8 cellular contexts compared by ENCODE assay signal in genomic region chr4:169268951-169269781, GRCh38. TPM values are rescaled to one million over a fixed set of nuclear protein-coding genes. Genes with fewer than 3 reads are reported as not detected.
DNase-seq lines count a peak whose midpoint lies in the region; ATAC-seq, FAIRE-seq and TF ChIP-seq lines count a peak whose summit lies in the region.

No MANE protein-coding gene starts in this region.

- H3K27me3 ChIP-seq in GM12878 (replicated peaks in 1 of 2; ENCODE audit: control insufficient read depth in 2 of 2, insufficient read depth in 2 of 2, low read length in 1 of 2) (no peaks in the 10 kb centered on the region), lung (ENCODE audit: control insufficient read depth, insufficient read depth) (no peaks in the 10 kb centered on the region)

- peak overlapping the region; percentile 85 for H3K4me2 ChIP-seq in GM12878 (ENCODE audit: control insufficient read depth, insufficient read depth)

- no peak overlapping the region for H2AFZ ChIP-seq in GM12878 (ENCODE audit: control insufficient read depth, low read depth, low read length)

- SMC1A ChIA-PET in GM12878 (lab: Charles Lee; ENCODE audit: uncharacterized antibody, unreplicated experiment): interaction anchor here (0.8 to 6.6 kb wide), 35 partner anchors 8 to 453 kb away, joined by 3 to 102 read pairs (median 4); partner anchors contain the start of gene CBR4

- H3K4me3 ChIP-seq in GM12878: peak overlapping the region; percentile 80
- peak overlapping the region; percentile 5 for H3K4me3 ChIP-seq in lung
- peak overlapping the region; percentile 73 for H3K4me3 ChIP-seq in urinary bladder (ENCODE audit: low read depth, low read length)

- no peaks in the 10 kb centered on the region; the same call in 2 of the 3 replicates for H3K9me3 ChIP-seq in GM12878 (replicated peaks; ENCODE audit: control insufficient read depth, insufficient read depth, low read length)
- no peaks in the 10 kb centered on the region for H3K9me3 ChIP-seq in lung (ENCODE audit: control insufficient read depth in 2 of 2, insufficient read depth in 1 of 2, low read length in 1 of 2)

- in situ Hi-C loops in GM12878 (cut with MboI): no loop called here

- FAIRE-seq in GM12878 (lab: Jason Lieb, UNC): no peak

- TF ChIP-seq CTCF in GM12878 (IDR thresholded peaks at IDR 0.05 in 2 of 3, conservative IDR thresholded peaks at IDR 0.05 in 1 of 3; ENCODE audit: control insufficient read depth in 2 of 3, extremely low read depth in 1 of 3, insufficient read depth in 1 of 3, low read depth in 3 of 3, low read length in 3 of 3): no peak
- TF ChIP-seq CTCF in lung (IDR thresholded peaks at IDR 0.05; ENCODE audit: control extremely low read depth, extremely low read depth): no peak

- WGBS in GM12878 (ENCODE audit: insufficient coverage, insufficient replicate concordance, low lambda C conversion rate, missing lambda C conversion rate): 89% methylated on average over 14 of the region's 14 CpGs
- WGBS in lung, 2 donors: 47 to 66% methylated on average over 14 of the region's 14 CpGs
- 64% methylated on average over 14 of the region's 14 CpGs for WGBS in urinary bladder

- POLR2A ChIA-PET in GM12878 (lab: Charles Lee): interaction anchor here (0.6 to 4.0 kb wide), 11 partner anchors 8 to 259 kb away, joined by 3 to 21 read pairs (median 4); partner anchors contain the start of gene CBR4

- H3K36me3 ChIP-seq in GM12878 (ENCODE audit: control insufficient read depth in 2 of 2, insufficient read depth in 2 of 2, low read length in 1 of 2) (peaks cover under 1 to 8% of the 10 kb centered on the region in 2 experiments; a peak in 1 of 4 replicates), lung (ENCODE audit: control insufficient read depth in 2 of 2, insufficient read depth in 2 of 2, low read length in 2 of 2) (no peaks in the 10 kb centered on the region), urinary bladder (ENCODE audit: insufficient read depth) (no peaks in the 10 kb centered on the region)

- ATAC-seq in GM12878 (no peak), lung (ENCODE audit: insufficient read depth, low FRiP score) (no peak), HG03439 (IDR thresholded peaks at IDR 0.05; ENCODE audit: unreplicated experiment) (no peak), HG03039 (IDR thresholded peaks at IDR 0.05; ENCODE audit: unreplicated experiment) (no peak)

- no peak for TF ChIP-seq POLR2A in GM12878 (IDR thresholded peaks at IDR 0.05; ENCODE audit: low read depth, low read length)

- H3K27ac ChIP-seq in GM12878 (ENCODE audit: control insufficient read depth, insufficient read depth): peak overlapping the region; percentile 75
- peak overlapping the region; percentile 87 to 93 for H3K27ac ChIP-seq in lung (ENCODE audit: low read depth in 1 of 2, low read length in 1 of 2)
- H3K27ac ChIP-seq in urinary bladder (ENCODE audit: low read depth): no peak overlapping the region

- no peak for TF ChIP-seq EP300 in GM12878 (IDR thresholded peaks at IDR 0.05; ENCODE audit: borderline replicate concordance in 1 of 2, control insufficient read depth in 1 of 2, low read depth in 2 of 2, low read length in 2 of 2)

- CTCF ChIA-PET in GM12878 (lab: Yijun Ruan, JAX): interaction anchor here (0.8 to 4.7 kb wide), 24 partner anchors 8 to 336 kb away, joined by 3 to 37 read pairs (median 4); partner anchors contain the start of gene CBR4

- TF ChIP-seq RAD21 in GM12878 (IDR thresholded peaks at IDR 0.05; ENCODE audit: insufficient read depth, low read depth, low read length): no peak

- TSS peak; percentile 37 for BruUV-seq in GM12878 (replicated peaks; lab: Mats Ljungman, UMichigan)

- RAD21 ChIA-PET in GM12878 (lab: Charles Lee; ENCODE audit: unreplicated experiment): interaction anchor here (0.5 to 6.0 kb wide), 40 partner anchors 8 to 557 kb away, joined by 3 to 64 read pairs (median 4); partner anchors contain the start of gene CBR4

- peaks cover 14% of the 10 kb centered on the region for H3K4me1 ChIP-seq in GM12878 (ENCODE audit: control insufficient read depth, insufficient read depth, low read length)
- peaks cover 5 to 20% of the 10 kb centered on the region in 2 donors for H3K4me1 ChIP-seq in lung (ENCODE audit: control insufficient read depth in 2 of 2, insufficient read depth in 2 of 2, low read length in 2 of 2)
- peaks cover 5% of the 10 kb centered on the region for H3K4me1 ChIP-seq in urinary bladder (ENCODE audit: insufficient read depth)

- H3K9ac ChIP-seq in GM12878 (ENCODE audit: control insufficient read depth, insufficient read depth, low read length): peak overlapping the region; percentile 88

- DNase-seq in AG20443 (ENCODE audit: low spot score) (peak; percentile 50), HT1080 (ENCODE audit: low read depth) (peak; percentile 77), GM12878 (ENCODE audit: low read depth, low spot score) (no peak), lung (ENCODE audit: low spot score) (no peak), putamen (ENCODE audit: low spot score) (no peak)

- intact Hi-C loops in GM12878 (cut with micrococcal nuclease; ENCODE audit: unreplicated experiment): no loop called here

- peaks cover 62% of the 10 kb centered on the region for H3K79me2 ChIP-seq in GM12878 (ENCODE audit: control insufficient read depth, insufficient read depth, low read length)

- no peaks in the 10 kb centered on the region for H4K20me1 ChIP-seq in GM12878 (ENCODE audit: control insufficient read depth, insufficient read depth)

TF ChIP-seq in GM12878, 131 proteins besides CTCF, POLR2A, EP300 and RAD21:
- peak; percentile 95 for TF ChIP-seq MLLT1 (IDR thresholded peaks at IDR 0.05)
- no peak for TF ChIP-seq ZNF622 (IDR thresholded peaks at IDR 0.05)
- peak; percentile 23; the same call in 1 of the 2 replicates for TF ChIP-seq IKZF1 (conservative IDR thresholded peaks at IDR 0.05)
- TF ChIP-seq SMC3 (IDR thresholded peaks at IDR 0.05; ENCODE audit: borderline replicate concordance, low read length): no peak
TF ChIP-seq in GM12878: peak in this region for 2.

RNA-seq across cellular contexts. Expression of gene SH3RF1, which starts 1.6 kb away (rescaled TPM):
- 9.0 and 12.0 TPM in 2 replicates for total RNA-seq in HT1080 (2014; rRNA removed; shearing (Covaris generic))
- 15.4 and 16.7 TPM in 2 replicates for polyA plus RNA-seq in HT1080 (2015; cell fraction: cytosol; rRNA removed)
- polyA plus RNA-seq in HT1080 (2015; cell fraction: nucleus; rRNA removed): 9.2 and 12.8 TPM in 2 replicates
- 75.3 and 97.7 TPM in 2 replicates for total RNA-seq in GM12878 (2013; cell fraction: nucleolus; rRNA removed)
- total RNA-seq in GM12878 (2014; rRNA removed) (10.0 and 10.4 TPM in 2 replicates), GM12878 (2014; rRNA removed; fragmentation: Illumina TruSeq; extraction: Trizol) (8.1 and 8.5 TPM in 2 replicates), GM12878 (2021) (22.2 and 22.5 TPM in 2 replicates), lung (10 to 100 TPM; 26.0 to 33.1 TPM), urinary bladder (11.1 TPM)
- polyA plus RNA-seq in GM12878 (2011; ENCODE audit: low read depth): 2.5 TPM
- polyA plus RNA-seq in GM12878 (2011; rRNA removed) (6.5 and 6.9 TPM in 2 replicates), GM12878 (2014; fragmentation: Illumina TruSeq; extraction: Trizol) (10.1 and 10.8 TPM in 2 replicates), GM12878 (2014; fragmentation: Nextera tagmentation; extraction: Ambion mirVana) (10 to 100 TPM in 1 of 2 experiments, 1 to 10 TPM in 1; 4.5 to 10.7 TPM), GM12878 (2014; rRNA removed) (7.1 and 8.8 TPM in 2 replicates), GM12878 (2016; fragmentation: Nextera tagmentation; extraction: Ambion mirVana) (10 to 100 TPM; 16.2 to 18.4 TPM), lung (1 to 10 TPM; 5.3 to 6.6 TPM), urinary bladder (7.7 TPM)
- polyA plus RNA-seq in GM12878 (2011; cell fraction: cytosol; rRNA removed): 7.1 and 7.4 TPM in 2 replicates
- polyA plus RNA-seq in GM12878 (2011; cell fraction: nucleus; rRNA removed): 9.4 and 10.8 TPM in 2 replicates
- polyA plus RNA-seq in GM12878 (2012): 3.5 and 4.4 TPM in 2 replicates
- polyA minus RNA-seq in GM12878 (2011; rRNA and poly(A)+ RNA removed): 33.0 and 48.6 TPM in 2 replicates
- 10.5 and 13.1 TPM in 2 replicates for polyA minus RNA-seq in GM12878 (2011; cell fraction: cytosol; rRNA and poly(A)+ RNA removed)
- polyA minus RNA-seq in GM12878 (2011; cell fraction: nucleus; rRNA and poly(A)+ RNA removed): 19.3 and 32.3 TPM in 2 replicates

Comparison
In these comparisons a context has a peak if more than half of its experiments do, and no peak if none do; other contexts are left out.
1. DNase-seq: peak in AG20443 (single experiment) and HT1080 (single experiment); none in GM12878 (single experiment), lung (single experiment) and putamen (single experiment).
2. H3K4me3 ChIP-seq: peak in every context shown above with its lines; median percentile 80 in GM12878; 73 in urinary bladder; 5 in lung.